ENCODE assay signal across 8 cellular contexts in the genomic region with DNA sequence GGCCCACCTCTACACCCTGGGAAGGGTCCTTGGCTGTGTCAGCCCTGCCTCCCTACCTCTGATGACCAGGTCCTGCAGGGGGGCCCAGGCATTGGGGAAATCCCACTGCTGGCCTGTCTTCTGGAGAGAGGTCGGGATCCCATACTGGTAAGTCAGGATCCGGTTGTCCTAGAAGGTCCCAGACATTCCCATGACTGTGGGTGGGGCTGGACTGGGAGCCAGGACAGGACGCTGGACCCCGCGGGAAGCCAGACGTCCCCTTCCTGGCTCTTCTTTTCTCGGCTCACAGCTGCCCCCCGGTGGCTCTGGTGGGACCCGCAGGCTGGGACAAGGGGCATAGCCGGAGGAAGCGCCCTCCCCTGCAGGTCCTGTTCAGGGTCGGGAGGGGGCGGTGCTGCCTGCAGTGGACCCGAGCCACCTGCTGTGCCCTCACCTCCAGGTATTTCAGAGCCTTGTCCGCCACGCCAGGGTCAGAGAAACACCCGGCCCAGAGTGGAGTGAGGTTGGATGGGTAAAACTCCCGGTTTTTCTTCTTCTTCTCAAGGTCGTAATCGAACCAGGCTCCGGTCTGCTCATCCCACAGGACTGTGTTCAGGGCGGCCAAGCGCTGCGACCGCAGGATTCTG. TPM values are rescaled to one million over a fixed set of nuclear protein-coding genes. Genes with fewer than 3 reads are reported as not detected.
A peak's percentile ranks its signal among the peaks of the same experiment; 100 is the strongest.
DNase-seq lines count a peak whose midpoint lies in the region; ATAC-seq, FAIRE-seq and TF ChIP-seq lines count a peak whose summit lies in the region.

No MANE protein-coding gene starts in this region.

- RAD21 ChIA-PET in HCT116 (lab: Charles Lee; ENCODE audit: low non-redundant PET in 1 of 2, low total read pairs in 2 of 2, uncharacterized antibody in 2 of 2, unreplicated experiment in 2 of 2), result no interaction called here

- no peak for FAIRE-seq in urothelium cell line (lab: Jason Lieb, UNC)

- no peak overlapping the region for H3K9ac ChIP-seq in HCT116 (ENCODE audit: low read length)

- H3K9me3 Mint-ChIP-seq in T-cell, result no peaks in the 10 kb centered on the region

- H3K27ac ChIP-seq in HCT116 (ENCODE audit: low read depth, low read length) (no peak overlapping the region; the same call in 1 of the 2 replicates), adrenal gland (peak overlapping the region in 2 of 5 donors; percentile 56 to 78), heart right ventricle (peak overlapping the region in 9 of 10 donors; percentile 24 to 81 (median 55)), psoas muscle (peak overlapping the region; percentile 30)

- H3K9me3 ChIP-seq in HCT116 (ENCODE audit: control insufficient read depth in 1 of 2, insufficient read depth in 1 of 2, low read depth in 1 of 2, low read length in 2 of 2) (no peaks in the 10 kb centered on the region), adrenal gland (replicated peaks in 1 of 3) (no peaks in the 10 kb centered on the region), heart right ventricle (no peaks in the 10 kb centered on the region), psoas muscle (no peaks in the 10 kb centered on the region)

- peak; percentile 96 for TF ChIP-seq RAD21 in HCT116 (IDR thresholded peaks at IDR 0.05; ENCODE audit: low read depth)

- no TSS peak for BruUV-seq in HCT116 (replicated peaks; lab: Mats Ljungman, UMichigan)

- CTCF ChIA-PET in HCT116 (lab: Charles Lee), result interaction anchor here (0.6 to 2.6 kb wide), 5 partner anchors 13 to 65 kb away, joined by 4 to 8 read pairs (median 5); partner anchors contain the start of gene PHLDB1
- CTCF ChIA-PET in T-cell (lab: Charles Lee), result interaction anchor here in 1 of 2 donors (0.8 kb wide), 1 partner anchor 17 kb away, joined by 3 read pairs; no protein-coding TSS in a partner anchor

- peaks cover 3 to 12% (median 6%) of the 10 kb centered on the region in 3 donors for H3K4me1 Mint-ChIP-seq in T-cell

- peak overlapping the region; percentile 44 for H3K4me2 ChIP-seq in HCT116 (ENCODE audit: low read length)

- H4K20me1 ChIP-seq in HCT116 (ENCODE audit: insufficient read depth), result no peaks in the 10 kb centered on the region

- no peak overlapping the region for H2AFZ ChIP-seq in HCT116 (ENCODE audit: low read depth, low read length, poor library complexity, severe bottlenecking)

- TF ChIP-seq POLR2A in HCT116 (IDR thresholded peaks at IDR 0.05; ENCODE audit: borderline replicate concordance, extremely low read depth, insufficient read depth, insufficient read length), result no peak
- TF ChIP-seq POLR2A in adrenal gland (IDR thresholded peaks at IDR 0.05), result no peak

- peak overlapping the region in 1 of 3 donors; percentile 36 for H3K4me3 Mint-ChIP-seq in T-cell

- H3K36me3 ChIP-seq in HCT116 (ENCODE audit: control insufficient read depth in 1 of 2, insufficient read depth in 2 of 2, low read length in 2 of 2) (no peaks in the 10 kb centered on the region; a peak in 1 of 4 replicates), adrenal gland (replicated peaks in 1 of 2) (peaks cover 0 to 29% of the 10 kb centered on the region in 2 donors), heart right ventricle (peaks cover 0 to 44% (median 34%) of the 10 kb centered on the region in 9 donors), psoas muscle (ENCODE audit: insufficient read depth in 1 of 2, low read depth in 1 of 2) (peaks cover 0 to 34% of the 10 kb centered on the region in 2 donors)

- DNase-seq in DMS53 treated with DMSO at 0.1 percent for 48 hours (lab: John Stamatoyannopoulos, UW; ENCODE audit: unreplicated experiment), result peak; percentile 87
- DNase-seq in HCT116 (ENCODE audit: low read depth, low spot score), result peak; percentile 65
- DNase-seq in NCI-H146 (lab: John Stamatoyannopoulos, UW), result peak; percentile 88
- peak; percentile 74 to 93 (median 86) for DNase-seq in T-cell
- DNase-seq in adrenal gland, result peak; percentile 89 to 95 (median 90)
- peak; percentile 93 to 94 for DNase-seq in heart right ventricle
- DNase-seq in psoas muscle, result peak; percentile 94 to 96
- DNase-seq in urothelium cell line (ENCODE audit: low spot score), result peak; percentile 87

- H3K4me1 ChIP-seq in HCT116 (ENCODE audit: control insufficient read depth in 1 of 2, insufficient read depth in 2 of 2, low read length in 2 of 2) (peaks cover 7 to 16% of the 10 kb centered on the region in 2 experiments; a peak in 3 of 4 replicates), adrenal gland (replicated peaks in 1 of 2) (peaks cover 0 to 4% of the 10 kb centered on the region in 2 donors), heart right ventricle (peaks cover 0 to 30% (median 15%) of the 10 kb centered on the region in 9 donors), psoas muscle (peaks cover 7% of the 10 kb centered on the region)

- ATAC-seq in HCT116 (peak; percentile 92), T-cell (replicated peaks in 1 of 4) (peak; percentile 97 to 100 (median 99)), heart right ventricle (peak; percentile 76 to 89 (median 82)), psoas muscle (peak; percentile 90 to 95 (median 92))

- no peaks in the 10 kb centered on the region for H3K27me3 Mint-ChIP-seq in T-cell

- no peak overlapping the region for H3K27ac Mint-ChIP-seq in T-cell

- H3K27me3 ChIP-seq in HCT116 (ENCODE audit: insufficient read depth, low read length), result no peaks in the 10 kb centered on the region
- no peaks in the 10 kb centered on the region for H3K27me3 ChIP-seq in adrenal gland
- H3K27me3 ChIP-seq in heart right ventricle, result no peaks in the 10 kb centered on the region
- H3K27me3 ChIP-seq in psoas muscle (ENCODE audit: insufficient read depth in 3 of 3, low read length in 2 of 3), result no peaks in the 10 kb centered on the region

- H3K79me2 ChIP-seq in HCT116 (ENCODE audit: insufficient read depth, low read length), result no peaks in the 10 kb centered on the region

- H3K36me3 Mint-ChIP-seq in T-cell, result no peaks in the 10 kb centered on the region

- H3K4me3 ChIP-seq in HCT116 (replicated peaks in 1 of 2; ENCODE audit: low read depth in 1 of 2, low read length in 2 of 2), result no peak overlapping the region
- H3K4me3 ChIP-seq in adrenal gland, result no peak overlapping the region
- peak overlapping the region in 2 of 10 donors; percentile 0 to 1 for H3K4me3 ChIP-seq in heart right ventricle
- peak overlapping the region; percentile 1 for H3K4me3 ChIP-seq in psoas muscle

- POLR2A ChIA-PET in HCT116 (lab: Charles Lee), result interaction anchor here (1.0 kb wide), 1 partner anchor 10 kb away, joined by 3 read pairs; no protein-coding TSS in a partner anchor
- POLR2A ChIA-PET in T-cell (lab: Charles Lee), result no interaction called here

- peak; percentile 97 to 99 (median 98) for TF ChIP-seq CTCF in HCT116 (IDR thresholded peaks at IDR 0.05 in 2 of 3, conservative IDR thresholded peaks at IDR 0.05 in 1 of 3; ENCODE audit: borderline replicate concordance in 1 of 3, insufficient read depth in 1 of 3, low read depth in 2 of 3, low read length in 2 of 3)
- TF ChIP-seq CTCF in adrenal gland (IDR thresholded peaks at IDR 0.05), result peak; percentile 89 to 97 (median 92)
- peak in 8 of 9 donors; percentile 91 to 99 (median 98) for TF ChIP-seq CTCF in heart right ventricle (IDR thresholded peaks at IDR 0.05)
- TF ChIP-seq CTCF in psoas muscle (IDR thresholded peaks at IDR 0.05), result peak; percentile 93

- no peaks in the 10 kb centered on the region for H3K9me2 ChIP-seq in HCT116 (ENCODE audit: insufficient read depth)

- 5 to 26% (median 10%) methylated on average over 8 to 25 of the region's 25 CpGs for WGBS in adrenal gland, 4 donors
- WGBS in heart right ventricle, 2 donors, result 12 to 15% methylated on average over 25 of the region's 25 CpGs
- 9 to 15% (median 10%) methylated on average over 25 of the region's 25 CpGs for WGBS in psoas muscle, 3 donors

- intact Hi-C loops in HCT116 (cut with micrococcal nuclease), result loop anchor here (1.0 to 2.0 kb wide), 2 partner anchors 53 to 64 kb away; partner anchors contain the start of gene PHLDB1
- intact Hi-C loops in adrenal gland (cut with DNase I), result loop anchor here in 1 of 2 donors (5.0 kb wide), 1 partner anchor 62 kb away; no protein-coding TSS in a partner anchor
- intact Hi-C loops in heart right ventricle (cut with DNase I), result loop anchor here in 9 of 10 donors (1.0 to 10.0 kb wide), 9 partner anchors 42 to 67 kb away; partner anchors contain the start of gene PHLDB1 (in 3 of the 9)
- intact Hi-C loops in psoas muscle (cut with DNase I), result loop anchor here (5.0 kb wide), 1 partner anchor 52 kb away; the partner anchor contains the start of gene PHLDB1 (in 2 of the 2)

TF ChIP-seq in HCT116, 20 proteins besides CTCF, POLR2A, EP300 and RAD21 (continues in another document):
- TF ChIP-seq ZNF274 (IDR thresholded peaks at IDR 0.05; ENCODE audit: low read depth, low read length), result no peak
- TF ChIP-seq POLR2AphosphoS5 (IDR thresholded peaks at IDR 0.05; ENCODE audit: low read depth, low read length), result peak; percentile 28; the same call in 1 of the 2 replicates
- TF ChIP-seq YY1 (IDR thresholded peaks at IDR 0.05; ENCODE audit: extremely low read depth, insufficient replicate concordance, low read depth, low read length), result peak; percentile 43

RNA-seq across cellular contexts. Expression of gene TREH, which starts 20.0 kb away (rescaled TPM):
- 0.15 TPM for total RNA-seq in HCT116 (2021; ENCODE audit: unreplicated experiment)
- 0.12 TPM in 1 of 2 replicates, not detected in the other for polyA plus RNA-seq in HCT116 (2012)
- not detected for total RNA-seq in T-cell
- total RNA-seq in adrenal gland, result not detected
- polyA plus RNA-seq in adrenal gland, result 1 to 10 TPM in 2 of 3 donors, not detected in 1; 3.0 to 5.1 TPM
- total RNA-seq in heart right ventricle, result under 1 TPM in 1 of 10 donors, not detected in 9; 0.11 TPM
- 1 to 10 TPM in 1 of 2 donors, under 1 TPM in 1; 0.83 to 4.8 TPM for polyA plus RNA-seq in heart right ventricle
- total RNA-seq in psoas muscle, result not detected
- polyA plus RNA-seq in psoas muscle, result under 1 TPM; 0.17 to 0.23 (median 0.17) TPM

RNA-seq across cellular contexts. Expression of gene PHLDB1, which starts 52.0 kb away (rescaled TPM):
- total RNA-seq in HCT116 (2021; ENCODE audit: unreplicated experiment), result 36.2 TPM
- 19.1 and 21.7 TPM in 2 replicates for polyA plus RNA-seq in HCT116 (2012)
- total RNA-seq in T-cell, result 1 to 10 TPM; 1.8 to 7.8 (median 4.0) TPM
- 100 to 1,000 TPM in 2 of 8 donors, 10 to 100 TPM in 6; 53.0 to 140 (median 80.2) TPM for total RNA-seq in adrenal gland
- polyA plus RNA-seq in adrenal gland, result 100 to 1,000 TPM in 2 of 3 donors, 10 to 100 TPM in 1; 57.0 to 207 (median 103) TPM
- 100 to 1,000 TPM in 9 of 10 donors, 10 to 100 TPM in 1; 81.9 to 125 (median 114) TPM for total RNA-seq in heart right ventricle
- 100 to 1,000 TPM in 1 of 2 donors, 10 to 100 TPM in 1; 74.9 to 259 TPM for polyA plus RNA-seq in heart right ventricle
- total RNA-seq in psoas muscle, result 10 to 100 TPM; 27.7 to 45.8 (median 34.2) TPM
- polyA plus RNA-seq in psoas muscle, result 10 to 100 TPM; 12.6 to 19.2 (median 12.7) TPM
